Comparison of ENCODE assay signal across 8 cellular contexts in the genomic region with DNA sequence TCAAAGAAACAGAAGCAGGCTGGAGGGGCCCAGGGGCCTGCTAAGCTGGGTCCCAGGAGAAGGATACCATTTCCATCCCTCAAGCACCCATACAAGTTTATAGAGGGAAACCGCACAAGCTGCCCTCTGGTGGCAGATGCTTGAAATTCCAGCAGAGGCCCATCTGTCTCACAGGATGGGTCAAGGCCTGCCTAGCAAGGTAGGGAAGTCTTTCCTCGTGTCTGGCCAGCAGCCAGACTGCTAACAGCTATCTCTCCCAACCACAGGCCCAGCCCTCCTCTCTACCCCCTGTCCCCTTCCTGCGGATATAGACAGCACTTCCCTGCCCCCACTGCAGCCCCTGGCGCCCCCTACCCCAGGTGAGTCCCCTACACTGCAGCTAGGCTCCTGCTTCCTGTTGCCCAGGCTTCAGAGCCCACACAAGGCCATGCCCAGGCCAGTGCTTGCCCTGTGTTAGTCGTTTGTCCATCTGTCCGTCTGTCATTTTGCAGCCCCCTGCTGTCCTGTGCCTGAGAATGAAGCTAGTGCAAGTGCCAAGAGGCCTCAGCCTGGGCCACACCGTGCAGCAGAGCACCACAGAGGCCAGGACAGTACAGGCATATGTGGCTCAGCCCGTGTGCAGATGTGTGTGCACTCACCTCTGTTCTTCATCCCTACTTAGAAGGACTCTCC. TPM values are rescaled to one million over a fixed set of nuclear protein-coding genes. Genes with fewer than 3 reads are reported as not detected.
DNase-seq lines count a peak whose midpoint lies in the region; ATAC-seq and TF ChIP-seq lines count a peak whose summit lies in the region.

No MANE protein-coding gene starts in this region.

- peak overlapping the region; percentile 46 for H3K27ac Mint-ChIP-seq in activated CD4-positive, alpha-beta T cell treated with anti-CD3 and anti-CD28 coated beads, Interleukin-2, amount 10 ng/mL, durations not matched to agents 24 days and 14 days
- no peak overlapping the region for H3K27ac Mint-ChIP-seq in endodermal cell

- peaks cover 18% of the 10 kb centered on the region for H3K79me1 ChIP-seq in mesendoderm (ENCODE audit: low read length)

- H3K36me3 ChIP-seq in endodermal cell (ENCODE audit: control insufficient read depth, insufficient read depth, low read length): peaks cover 65% of the 10 kb centered on the region
- H3K36me3 ChIP-seq in mesendoderm (ENCODE audit: control insufficient read depth, insufficient read depth, low read length): peaks cover 9% of the 10 kb centered on the region
- peaks cover 5 to 84% (median 56%) of the 10 kb centered on the region in 3 donors for H3K36me3 ChIP-seq in tibial artery

- no peak overlapping the region for H2BK120ac ChIP-seq in mesendoderm (ENCODE audit: low read depth, low read length)

- TF ChIP-seq CTCF in endodermal cell (conservative IDR thresholded peaks at IDR 0.05) (peak; percentile 92), tibial artery (IDR thresholded peaks at IDR 0.05) (peak; percentile 65 to 66)

- H3K27me3 ChIP-seq in endodermal cell (ENCODE audit: control insufficient read depth, insufficient read depth, low read length, poor library complexity, severe bottlenecking): no peaks in the 10 kb centered on the region
- H3K27me3 ChIP-seq in mesendoderm (ENCODE audit: insufficient read depth, low read length, poor library complexity): no peaks in the 10 kb centered on the region
- H3K27me3 ChIP-seq in tibial artery: no peaks in the 10 kb centered on the region

- no peak overlapping the region for H2BK5ac ChIP-seq in mesendoderm (ENCODE audit: low read length)

- DNase-seq in GM03348 (ENCODE audit: low spot score) (peak; percentile 85), NCI-H524 treated with DMSO at 0.1 percent for 48 hours (lab: John Stamatoyannopoulos, UW) (peak; percentile 44), endodermal cell (peak; percentile 92), mesendoderm (peak; percentile 91), tibial artery (peak; percentile 48 to 73), putamen (ENCODE audit: low spot score) (no peak)
- peak; percentile 88 for DNase-seq in activated CD4-positive, alpha-beta T cell treated with anti-CD3 and anti-CD28 coated beads, Interleukin-2, amount 10 ng/mL, durations not matched to agents 24 days and 14 days

- peaks cover 52% of the 10 kb centered on the region for H3K4me1 Mint-ChIP-seq in activated CD4-positive, alpha-beta T cell treated with anti-CD3 and anti-CD28 coated beads, Interleukin-2, amount 10 ng/mL, durations not matched to agents 24 days and 14 days
- H3K4me1 Mint-ChIP-seq in endodermal cell: peaks cover 3% of the 10 kb centered on the region

- H3K9ac ChIP-seq in endodermal cell (ENCODE audit: extremely low read depth, low read length, poor library complexity, severe bottlenecking) (no peak overlapping the region), mesendoderm (ENCODE audit: low read length) (peak overlapping the region; percentile 7)

- H2AK5ac ChIP-seq in mesendoderm (ENCODE audit: low read length): no peak overlapping the region

- peaks cover 1% of the 10 kb centered on the region for H3K79me2 ChIP-seq in mesendoderm (ENCODE audit: control insufficient read depth, insufficient read depth, low read length)

- peaks cover 59% of the 10 kb centered on the region for H3K36me3 Mint-ChIP-seq in activated CD4-positive, alpha-beta T cell treated with anti-CD3 and anti-CD28 coated beads, Interleukin-2, amount 10 ng/mL, durations not matched to agents 24 days and 14 days (ENCODE audit: low read depth)
- peaks cover 41% of the 10 kb centered on the region for H3K36me3 Mint-ChIP-seq in endodermal cell (ENCODE audit: low read depth)

- no peaks in the 10 kb centered on the region for H3K4me1 ChIP-seq in endodermal cell (ENCODE audit: control insufficient read depth, insufficient read depth, low read length)
- peaks cover 4% of the 10 kb centered on the region for H3K4me1 ChIP-seq in mesendoderm (ENCODE audit: control insufficient read depth, low read depth, low read length)
- H3K4me1 ChIP-seq in tibial artery: peaks cover 0 to 27% (median 0%) of the 10 kb centered on the region in 4 donors

- H3K9me3 ChIP-seq in endodermal cell (ENCODE audit: control insufficient read depth, low read length) (no peaks in the 10 kb centered on the region), tibial artery (no peaks in the 10 kb centered on the region)

- H4K5ac ChIP-seq in mesendoderm (ENCODE audit: low read length): no peak overlapping the region

- no peak overlapping the region for H3K4me3 ChIP-seq in endodermal cell (ENCODE audit: low read length)
- H3K4me3 ChIP-seq in mesendoderm (ENCODE audit: low read length): no peak overlapping the region
- no peak overlapping the region for H3K4me3 ChIP-seq in tibial artery

- H3K56ac ChIP-seq in mesendoderm (ENCODE audit: low read length): no peak overlapping the region

- no peak overlapping the region for H3K4me3 Mint-ChIP-seq in activated CD4-positive, alpha-beta T cell treated with anti-CD3 and anti-CD28 coated beads, Interleukin-2, amount 10 ng/mL, durations not matched to agents 24 days and 14 days
- no peak overlapping the region for H3K4me3 Mint-ChIP-seq in endodermal cell

- H4K8ac ChIP-seq in mesendoderm (ENCODE audit: low read depth, low read length): no peak overlapping the region

- H3K27me3 Mint-ChIP-seq in activated CD4-positive, alpha-beta T cell treated with anti-CD3 and anti-CD28 coated beads, Interleukin-2, amount 10 ng/mL, durations not matched to agents 24 days and 14 days: peaks cover 3% of the 10 kb centered on the region
- no peaks in the 10 kb centered on the region for H3K27me3 Mint-ChIP-seq in endodermal cell (ENCODE audit: insufficient read depth)

- H3K27ac ChIP-seq in endodermal cell (ENCODE audit: low read depth, low read length) (no peak overlapping the region), mesendoderm (ENCODE audit: low read depth, low read length) (no peak overlapping the region), tibial artery (no peak overlapping the region)

- H3K9me3 Mint-ChIP-seq in activated CD4-positive, alpha-beta T cell treated with anti-CD3 and anti-CD28 coated beads, Interleukin-2, amount 10 ng/mL, durations not matched to agents 24 days and 14 days: no peaks in the 10 kb centered on the region
- no peaks in the 10 kb centered on the region for H3K9me3 Mint-ChIP-seq in endodermal cell

- no peak overlapping the region for H2BK15ac ChIP-seq in mesendoderm (replicated peaks; ENCODE audit: low read depth)

- H3K4me2 ChIP-seq in mesendoderm (ENCODE audit: low read length): no peak overlapping the region

- intact Hi-C loops in activated CD4-positive, alpha-beta T cell treated with anti-CD3 and anti-CD28 coated beads, Interleukin-2, amount 10 ng/mL, durations not matched to agents 24 days and 14 days (cut with micrococcal nuclease): loop anchor here (1.0 kb wide), 2 partner anchors 101 to 114 kb away; no protein-coding TSS in a partner anchor
- intact Hi-C loops in tibial artery (cut with DNase I; ENCODE audit: low total_unique reads): no loop called here

- no peak overlapping the region for H3K18ac ChIP-seq in mesendoderm (ENCODE audit: low read length)

- H3K23ac ChIP-seq in mesendoderm (ENCODE audit: low read length): no peak overlapping the region

- 53 to 57% methylated on average over 4 to 8 of the region's 8 CpGs for WGBS in endodermal cell (ENCODE audit: insufficient coverage in 1 of 2, insufficient read length in 1 of 2), 2 experiments
- no CpG with 5 or more reads among the region's 8 CpGs for WGBS in mesendoderm (ENCODE audit: extremely low coverage, insufficient coverage, low lambda C conversion rate)

- no peak overlapping the region for H3K4ac ChIP-seq in mesendoderm (ENCODE audit: low read depth, low read length)

- ATAC-seq in HG02884 (IDR thresholded peaks at IDR 0.05; ENCODE audit: unreplicated experiment): peak; percentile 35

RNA-seq across cellular contexts. Expression of gene TCF7, which starts 26.2 kb away (rescaled TPM):
- 112 and 113 TPM in 2 replicates for total RNA-seq in activated CD4-positive, alpha-beta T cell treated with anti-CD3 and anti-CD28 coated beads, Interleukin-2, amount 10 ng/mL, durations not matched to agents 24 days and 14 days
- 10 to 100 TPM; 14.9 to 19.4 TPM for total RNA-seq in endodermal cell
- polyA plus RNA-seq in endodermal cell (2013, experiment 1 of 2): 9.0 TPM
- polyA plus RNA-seq in endodermal cell (2013, experiment 2 of 2): 8.9 TPM
- polyA plus RNA-seq in mesendoderm (2013, experiment 1 of 2): 24.2 TPM
- 22.1 TPM for polyA plus RNA-seq in mesendoderm (2013, experiment 2 of 2)

RNA-seq across cellular contexts. Expression of gene SKP1, which starts 36.1 kb away (rescaled TPM):
- 266 and 289 TPM in 2 replicates for total RNA-seq in activated CD4-positive, alpha-beta T cell treated with anti-CD3 and anti-CD28 coated beads, Interleukin-2, amount 10 ng/mL, durations not matched to agents 24 days and 14 days
- total RNA-seq in endodermal cell: 100 to 1,000 TPM; 357 to 427 TPM
- 626 TPM for polyA plus RNA-seq in endodermal cell (2013, experiment 1 of 2)
- polyA plus RNA-seq in endodermal cell (2013, experiment 2 of 2): 605 TPM
- 654 TPM for polyA plus RNA-seq in mesendoderm (2013, experiment 1 of 2)
- 649 TPM for polyA plus RNA-seq in mesendoderm (2013, experiment 2 of 2)
